ENCODE assay signal across 8 cellular contexts in genomic region chr20:57654363-57654997, GRCh38. TPM values are rescaled to one million over a fixed set of nuclear protein-coding genes. Genes with fewer than 3 reads are reported as not detected.
DNase-seq lines count a peak whose midpoint lies in the region; ATAC-seq and TF ChIP-seq lines count a peak whose summit lies in the region.

No MANE protein-coding gene starts in this region.

- no peaks in the 10 kb centered on the region for H3K9me2 ChIP-seq in SK-N-SH

- peaks cover 7 to 73% of the 10 kb centered on the region in 2 experiments for H3K36me3 ChIP-seq in SK-N-SH (replicated peaks in 1 of 2; ENCODE audit: control insufficient read depth in 1 of 2, insufficient read depth in 2 of 2, low read length in 1 of 2)

- TF ChIP-seq CTCF in AG10803 (conservative IDR thresholded peaks at IDR 0.05; ENCODE audit: low read length) (peak; percentile 94), SK-N-SH (IDR thresholded peaks at IDR 0.05) (peak; percentile 93)

- H3K4me3 ChIP-seq in AG10803 (ENCODE audit: low read length) (no peak overlapping the region), SK-N-SH (ENCODE audit: low read depth in 2 of 2, low read length in 1 of 2) (no peak overlapping the region; a peak in 1 of 4 replicates)

- peak overlapping the region in 1 of 2 experiments; percentile 17; a peak in 2 of 4 replicates for H3K27ac ChIP-seq in SK-N-SH (ENCODE audit: low read depth in 2 of 2, low read length in 1 of 2)

- WGBS in SK-N-SH (ENCODE audit: low lambda C conversion rate), result 73% methylated on average over 12 of the region's 12 CpGs

- no peak overlapping the region for H3K4me2 ChIP-seq in SK-N-SH

- no peak overlapping the region for H2AFZ ChIP-seq in SK-N-SH (ENCODE audit: low read depth)

- H3K79me2 ChIP-seq in SK-N-SH (ENCODE audit: insufficient read depth), result no peaks in the 10 kb centered on the region

- ATAC-seq in GM18520 (IDR thresholded peaks at IDR 0.05; ENCODE audit: unreplicated experiment), result peak; percentile 56
- ATAC-seq in left ventricle myocardium superior, result peak; percentile 69
- no peak for ATAC-seq in HG02588 (IDR thresholded peaks at IDR 0.05; ENCODE audit: unreplicated experiment)

- no peak for TF ChIP-seq EP300 in SK-N-SH (IDR thresholded peaks at IDR 0.05; ENCODE audit: borderline replicate concordance in 1 of 2, low read depth in 1 of 2, low read length in 1 of 2)

- peak; percentile 92 for TF ChIP-seq RAD21 in SK-N-SH (IDR thresholded peaks at IDR 0.05; ENCODE audit: low read length)

- H3F3A ChIP-seq in SK-N-SH (replicated peaks; ENCODE audit: insufficient read depth), result no peaks in the 10 kb centered on the region

- peaks cover 0 to 16% of the 10 kb centered on the region in 2 experiments; a peak in 1 of 4 replicates for H3K4me1 ChIP-seq in SK-N-SH (ENCODE audit: control insufficient read depth in 1 of 2, insufficient read depth in 2 of 2, low read depth in 1 of 2, low read length in 1 of 2)

- DNase-seq in AG10803 (ENCODE audit: low read depth) (peak; percentile 46), HuH-7 (ENCODE audit: low spot score) (peak; percentile 92), SK-N-SH (peak; percentile 93), amniotic epithelial cell (ENCODE audit: low read depth) (peak; percentile 51), left ventricle myocardium superior (peak; percentile 53), retina (peak; percentile 81)

- POLR2A ChIA-PET in SK-N-SH (lab: Yijun Ruan, JAX), result interaction anchor here (0.5 to 1.3 kb wide), 3 partner anchors 55 to 332 kb away, joined by 3 read pairs; partner anchors contain the start of gene PMEPA1

- H4K20me1 ChIP-seq in SK-N-SH (ENCODE audit: insufficient read depth), result peaks cover 9% of the 10 kb centered on the region

- intact Hi-C loops in left ventricle myocardium superior (cut with micrococcal nuclease), result loop anchor here (10.0 kb wide), 1 partner anchor 430 kb away; no protein-coding TSS in a partner anchor

- CTCF ChIA-PET in SK-N-SH (lab: Yijun Ruan, JAX), result interaction anchor here (0.6 to 3.2 kb wide), 51 partner anchors 9 to 561 kb away, joined by 3 to 32 read pairs (median 4); partner anchors contain the start of gene ZBP1

- H3K27me3 ChIP-seq in SK-N-SH (ENCODE audit: insufficient read depth), result no peaks in the 10 kb centered on the region

- H3K9ac ChIP-seq in SK-N-SH, result no peak overlapping the region

- H3K9me3 ChIP-seq in SK-N-SH, result no peaks in the 10 kb centered on the region

TF ChIP-seq in SK-N-SH, 30 proteins besides CTCF, POLR2A, EP300 and RAD21:
- no peak for TF ChIP-seq ELF1 (IDR thresholded peaks at IDR 0.05)
- peak; percentile 89 for TF ChIP-seq SMC3 (IDR thresholded peaks at IDR 0.05; ENCODE audit: low read depth, low read length)

RNA-seq across cellular contexts. Expression of gene ZBP1, which starts 34.3 kb away (rescaled TPM):
- polyA plus RNA-seq in SK-N-SH (2012; rRNA removed), result not detected in 2 replicates
- polyA plus RNA-seq in SK-N-SH (2012; cell fraction: cytosol; rRNA removed), result not detected in 2 replicates
- not detected in 2 replicates for polyA plus RNA-seq in SK-N-SH (2012; cell fraction: nucleus; rRNA removed)
- 0.15 TPM for total RNA-seq in left ventricle myocardium superior

RNA-seq across cellular contexts. Expression of gene PMEPA1, which starts 55.3 kb away (rescaled TPM):
- polyA plus RNA-seq in SK-N-SH (2012; rRNA removed), result 5.9 and 7.1 TPM in 2 replicates
- polyA plus RNA-seq in SK-N-SH (2012; cell fraction: cytosol; rRNA removed), result 6.1 and 6.8 TPM in 2 replicates
- 7.9 and 8.1 TPM in 2 replicates for polyA plus RNA-seq in SK-N-SH (2012; cell fraction: nucleus; rRNA removed)
- 24.7 TPM for total RNA-seq in left ventricle myocardium superior
